11 cellular contexts compared by ENCODE assay signal in the genomic region with DNA sequence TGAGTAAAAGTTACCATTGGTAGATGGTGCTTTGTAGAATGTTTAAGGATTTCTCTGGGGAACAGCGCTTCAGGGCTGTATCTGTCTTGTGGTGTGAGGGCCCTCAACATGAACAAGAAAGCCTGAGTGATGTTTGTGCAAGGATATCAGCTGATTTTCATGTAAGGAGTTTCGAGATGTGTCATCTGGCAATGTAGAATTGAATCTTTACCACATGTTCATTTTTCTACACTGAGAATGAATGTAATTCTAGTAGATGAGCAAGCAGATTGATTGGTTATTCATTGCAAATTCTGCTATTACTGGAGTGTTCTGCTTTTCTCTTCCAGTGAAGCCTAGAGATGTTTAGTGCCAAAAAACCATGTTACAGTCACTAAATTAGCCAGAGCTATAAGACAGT.
DNase-seq lines count a peak whose midpoint lies in the region; ATAC-seq and TF ChIP-seq lines count a peak whose summit lies in the region.
"Had no signal": no experiment of that assay in that cellular context is flagged by ENCODE, and none has a peak within 500 bp of the region (broad histone marks: within the 10 kb centered on the region; RNA-seq: fewer than 3 reads in every experiment).

No MANE protein-coding gene starts in this region.

- DNase-seq in ELR (ENCODE audit: low read depth) (peak; percentile 37), activated B cell treated with CpG ODN at 0.5 μM for 24 hours (no peak), gastrocnemius medialis (no peak), globus pallidus (ENCODE audit: low spot score) (no peak), OCI-LY7 (ENCODE audit: low spot score) (no peak)
- DNase-seq in stimulated activated CD4-positive, alpha-beta T cell treated with anti-CD3 and anti-CD28 coated beads, Interleukin-4, amount 100 ng/mL, for 24 hours, result no peak
- DNase-seq: activated naive CD4-positive, alpha-beta T cell treated with anti-CD3 and anti-CD28 coated beads for 36 hours had no signal

- no peak for TF ChIP-seq POLR2A in gastrocnemius medialis (IDR thresholded peaks at IDR 0.05)

- H3K4me1 ChIP-seq in gastrocnemius medialis (peaks cover 17 to 38% of the 10 kb centered on the region in 2 donors), OCI-LY7 (ENCODE audit: insufficient read depth, low read length, poor library complexity, severe bottlenecking) (no peaks in the 10 kb centered on the region)
- H3K4me1 ChIP-seq: SJSA1 had no signal

- H3K9me2 ChIP-seq in OCI-LY7 (ENCODE audit: insufficient read depth, low read length), result no peaks in the 10 kb centered on the region

- CTCF ChIA-PET in activated B cell treated with CpG ODN at 0.5 μM for 24 hours (lab: Charles Lee) (no interaction called here), OCI-LY7 (lab: Charles Lee; ENCODE audit: unreplicated experiment) (no interaction called here)

- no peak overlapping the region for H3K27ac Mint-ChIP-seq in activated B cell treated with CpG ODN at 0.5 μM for 24 hours
- H3K27ac Mint-ChIP-seq: activated naive CD4-positive, alpha-beta T cell treated with anti-CD3 and anti-CD28 coated beads for 36 hours had no signal

- no peaks in the 10 kb centered on the region for H3K9me3 ChIP-seq in gastrocnemius medialis
- H3K9me3 ChIP-seq in OCI-LY7 (ENCODE audit: low read length), result no peaks in the 10 kb centered on the region
- H3K9me3 ChIP-seq: SJSA1 had no signal

- H2AFZ ChIP-seq in OCI-LY7 (ENCODE audit: low read length), result no peak overlapping the region

- H3K36me3 ChIP-seq in gastrocnemius medialis, result no peaks in the 10 kb centered on the region
- H3K36me3 ChIP-seq in OCI-LY7 (ENCODE audit: insufficient read depth, low read length), result no peaks in the 10 kb centered on the region
- H3K36me3 ChIP-seq: SJSA1 had no signal

- TF ChIP-seq CTCF in activated B cell treated with CpG ODN at 0.5 μM for 24 hours (IDR thresholded peaks at IDR 0.05) (no peak), gastrocnemius medialis (IDR thresholded peaks at IDR 0.05 in 4 of 5, conservative IDR thresholded peaks at IDR 0.05 in 1 of 5) (no peak), OCI-LY7 (conservative IDR thresholded peaks at IDR 0.05; ENCODE audit: low read length) (no peak)

- POLR2A ChIA-PET in activated B cell treated with CpG ODN at 0.5 μM for 24 hours (lab: Charles Lee), result no interaction called here
- POLR2A ChIA-PET in OCI-LY7 (lab: Charles Lee), result no interaction called here

- H3K79me2 ChIP-seq in OCI-LY7 (ENCODE audit: insufficient read depth, low read depth, low read length), result no peaks in the 10 kb centered on the region

- no peak overlapping the region for H3K4me2 ChIP-seq in OCI-LY7 (ENCODE audit: low read length)
- H3K4me2 ChIP-seq: KMS-11 had no signal

- intact Hi-C loops in activated B cell treated with CpG ODN at 0.5 μM for 24 hours (cut with micrococcal nuclease), result no loop called here
- intact Hi-C loops in gastrocnemius medialis (cut with DNase I; ENCODE audit: low total_unique reads), result no loop called here
- intact Hi-C loops in OCI-LY7 (cut with micrococcal nuclease; ENCODE audit: unreplicated experiment), result no loop called here

- no peaks in the 10 kb centered on the region for H3K27me3 Mint-ChIP-seq in activated B cell treated with CpG ODN at 0.5 μM for 24 hours

- H3K4me3 ChIP-seq in gastrocnemius medialis, result no peak overlapping the region
- no peak overlapping the region for H3K4me3 ChIP-seq in OCI-LY7 (ENCODE audit: low read depth, low read length, poor library complexity, severe bottlenecking)
- H3K4me3 ChIP-seq: SJSA1 had no signal

- ATAC-seq in GM19025 (IDR thresholded peaks at IDR 0.05; ENCODE audit: low read depth, unreplicated experiment) (peak; percentile 93), HG02852 (IDR thresholded peaks at IDR 0.05; ENCODE audit: unreplicated experiment) (peak; percentile 96), activated B cell treated with CpG ODN at 0.5 μM for 24 hours (ENCODE audit: low read depth) (peak; percentile 18), gastrocnemius medialis (no peak)

- H3K36me3 Mint-ChIP-seq in activated B cell treated with CpG ODN at 0.5 μM for 24 hours (ENCODE audit: low read depth), result no peaks in the 10 kb centered on the region

- H3K4me1 Mint-ChIP-seq in activated B cell treated with CpG ODN at 0.5 μM for 24 hours, result peaks cover 4% of the 10 kb centered on the region

- H3K9me3 Mint-ChIP-seq in activated B cell treated with CpG ODN at 0.5 μM for 24 hours, result no peaks in the 10 kb centered on the region
- H3K9me3 Mint-ChIP-seq: activated naive CD4-positive, alpha-beta T cell treated with anti-CD3 and anti-CD28 coated beads for 36 hours had no signal

- H3K27me3 ChIP-seq in gastrocnemius medialis, result no peaks in the 10 kb centered on the region
- H3K27me3 ChIP-seq: SJSA1 had no signal

- H3K27ac ChIP-seq in gastrocnemius medialis (no peak overlapping the region), OCI-LY7 (ENCODE audit: low read depth, low read length, poor library complexity, severe bottlenecking) (no peak overlapping the region)
- H3K27ac ChIP-seq: KMS-11, SJSA1 had no signal

- in situ Hi-C loops in gastrocnemius medialis (cut with MboI; ENCODE audit: low sequenced_read_pairs in 4 of 4), result no loop called here

- peaks cover 6% of the 10 kb centered on the region; the same call in 1 of the 2 replicates for H4K20me1 ChIP-seq in OCI-LY7 (ENCODE audit: insufficient read depth, low read length)

- no TSS peak for BruUV-seq in OCI-LY7 (replicated peaks; lab: Mats Ljungman, UMichigan)

- H3K4me3 Mint-ChIP-seq in activated B cell treated with CpG ODN at 0.5 μM for 24 hours, result no peak overlapping the region
- H3K4me3 Mint-ChIP-seq: activated naive CD4-positive, alpha-beta T cell treated with anti-CD3 and anti-CD28 coated beads for 36 hours had no signal

Comparison
In these comparisons a context has a peak if more than half of its experiments do, and no peak if none do; other contexts are left out.
1. ATAC-seq: peak in GM19025 (single experiment), HG02852 (single experiment) and activated B cell treated with CpG ODN at 0.5 μM for 24 hours (single experiment); none in gastrocnemius medialis (0 of 2).